ENCODE assay signal across 17 cellular contexts in the genomic region with DNA sequence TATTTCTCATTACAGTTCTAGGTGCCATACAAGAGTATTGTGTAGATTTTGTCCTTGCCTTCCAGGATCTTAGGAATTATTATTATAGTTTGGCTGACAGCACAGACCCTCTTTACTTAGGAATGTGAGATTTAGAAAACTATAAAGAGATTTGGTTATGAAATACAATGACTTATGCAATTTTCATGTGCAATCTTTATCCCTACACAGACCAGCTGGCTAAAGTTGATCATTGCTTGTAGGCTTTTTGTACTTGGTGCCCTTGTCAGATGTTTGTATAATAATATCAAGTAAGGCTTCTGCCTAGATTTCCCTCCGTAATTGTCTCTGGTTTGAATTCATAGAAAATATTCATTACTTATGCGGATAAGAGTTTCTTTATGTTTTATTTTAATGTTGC.
DNase-seq lines count a peak whose midpoint lies in the region; ATAC-seq, FAIRE-seq and TF ChIP-seq lines count a peak whose summit lies in the region.
"Had no signal": no experiment of that assay in that cellular context is flagged by ENCODE, and none has a peak within 500 bp of the region (broad histone marks: within the 10 kb centered on the region; RNA-seq: fewer than 3 reads in every experiment).

No MANE protein-coding gene starts in this region.

- in situ Hi-C loops in HAP-1 (cut with MboI; ENCODE audit: low sequenced_read_pairs) = no loop called here

- peak; percentile 26 for DNase-seq in GM03348 (ENCODE audit: low spot score)
- DNase-seq in choroid plexus epithelial cell (ENCODE audit: low read depth) = peak; percentile 30
- peak; percentile 47 for DNase-seq in fibroblast of the aortic adventitia (ENCODE audit: low read depth)
- DNase-seq in H54 (ENCODE audit: insufficient read length, low spot score) = no peak
- no peak for DNase-seq in HAP-1 (ENCODE audit: low spot score in 2 of 2)
- DNase-seq in sigmoid colon = no peak
- DNase-seq: Calu3; CD4-positive, CD25-positive, alpha-beta regulatory T cell; DMS 273 treated with DMSO at 0.1 percent for 48 hours; DMS79; H9; IMR-90 had no signal

- TF ChIP-seq POLR2A in H54 (IDR thresholded peaks at IDR 0.05; ENCODE audit: low read depth, low read length) (no peak), sigmoid colon (IDR thresholded peaks at IDR 0.05) (no peak)

- H3K27ac ChIP-seq in sigmoid colon = no peak overlapping the region
- H3K27ac ChIP-seq: BLaER1 treated with 17β-estradiol and CSF1 and Interleukin-3, amounts not matched to agents 10 nM and 100 nM had no signal

- no peaks in the 10 kb centered on the region for H3K36me3 ChIP-seq in HAP-1 (replicated peaks)
- H3K36me3 ChIP-seq in sigmoid colon = no peaks in the 10 kb centered on the region
- H3K36me3 ChIP-seq: BLaER1 treated with 17β-estradiol and CSF1 and Interleukin-3, amounts not matched to agents 10 nM and 100 nM had no signal

- H3K27me3 ChIP-seq in HAP-1 (ENCODE audit: low read depth) (no peaks in the 10 kb centered on the region), sigmoid colon (no peaks in the 10 kb centered on the region)
- H3K27me3 ChIP-seq: BLaER1 treated with 17β-estradiol and CSF1 and Interleukin-3, amounts not matched to agents 10 nM and 100 nM had no signal

- H3K9me3 ChIP-seq in HAP-1 = no peaks in the 10 kb centered on the region
- H3K9me3 ChIP-seq in sigmoid colon = no peaks in the 10 kb centered on the region
- H3K9me3 ChIP-seq: BLaER1 treated with 17β-estradiol and CSF1 and Interleukin-3, amounts not matched to agents 10 nM and 100 nM had no signal

- TF ChIP-seq EP300 in sigmoid colon (IDR thresholded peaks at IDR 0.05) = no peak

- intact Hi-C loops in sigmoid colon (cut with DNase I) = no loop called here

- H3K4me3 ChIP-seq in choroid plexus epithelial cell (ENCODE audit: low read depth, low read length) (no peak overlapping the region), fibroblast of the aortic adventitia (ENCODE audit: low read depth, low read length) (no peak overlapping the region), HAP-1 (no peak overlapping the region), sigmoid colon (no peak overlapping the region)
- H3K4me3 ChIP-seq: BLaER1 treated with 17β-estradiol and CSF1 and Interleukin-3, amounts not matched to agents 10 nM and 100 nM; GM23338 had no signal

- no peak for TF ChIP-seq CTCF in choroid plexus epithelial cell (conservative IDR thresholded peaks at IDR 0.05; ENCODE audit: low read depth, low read length)
- TF ChIP-seq CTCF in fibroblast of the aortic adventitia (IDR thresholded peaks at IDR 0.05; ENCODE audit: insufficient read depth, low read length) = no peak
- no peak for TF ChIP-seq CTCF in sigmoid colon (IDR thresholded peaks at IDR 0.05)

- FAIRE-seq in H54 (lab: Jason Lieb, UNC) = no peak
- FAIRE-seq: A204.1, GM12891 had no signal

- no peak for ATAC-seq in activated CD4-positive, CD25-positive, alpha-beta regulatory T cell treated with anti-CD3 and anti-CD28 coated beads, Interleukin-2, amount 50 U/mL, for 24 hours
- ATAC-seq: GM23338 had no signal

- H3K4me1 ChIP-seq in HAP-1 (peaks cover 3% of the 10 kb centered on the region; the same call in 1 of the 2 replicates), sigmoid colon (no peaks in the 10 kb centered on the region)

- 41 to 45% methylated on average over 2 of the region's 2 CpGs for WGBS in sigmoid colon, 2 donors

Comparison
In these comparisons a context has a peak if more than half of its experiments do, and no peak if none do; other contexts are left out.
1. DNase-seq: peak in GM03348 (single experiment), choroid plexus epithelial cell (single experiment) and fibroblast of the aortic adventitia (single experiment); none in H54 (single experiment), HAP-1 (0 of 2) and sigmoid colon (single experiment).